Comparison of ENCODE assay signal across 8 cellular contexts in genomic region chr1:9315411-9316079, GRCh38. TPM values are rescaled to one million over a fixed set of nuclear protein-coding genes. Genes with fewer than 3 reads are reported as not detected.
A peak's percentile ranks its signal among the peaks of the same experiment; 100 is the strongest.
DNase-seq lines count a peak whose midpoint lies in the region; ATAC-seq and TF ChIP-seq lines count a peak whose summit lies in the region.

No MANE protein-coding gene starts in this region.

- H3K27me3 ChIP-seq in IMR-90 (ENCODE audit: control insufficient read depth, insufficient read depth, low read length) = no peaks in the 10 kb centered on the region

- H2AFZ ChIP-seq in IMR-90 (replicated peaks; ENCODE audit: low read length, poor library complexity) = peak overlapping the region; percentile 24

- peak overlapping the region; percentile 62; the same call in 1 of the 2 replicates for H4K91ac ChIP-seq in IMR-90 (ENCODE audit: insufficient read depth, low read depth, low read length)

- CTCF ChIA-PET in IMR-90 (lab: Yijun Ruan, JAX) = no interaction called here

- peak overlapping the region; percentile 7; the same call in 1 of the 3 replicates for H2BK15ac ChIP-seq in IMR-90 (ENCODE audit: low read depth, low read length)

- peak overlapping the region; percentile 57 for H2BK5ac ChIP-seq in IMR-90 (ENCODE audit: low read depth, low read length, poor library complexity, severe bottlenecking)

- H4K20me1 ChIP-seq in IMR-90 (ENCODE audit: insufficient read depth, low read length) = peaks cover 96% of the 10 kb centered on the region

- POLR2A ChIA-PET in IMR-90 (lab: Charles Lee; ENCODE audit: unreplicated experiment) = no interaction called here

- TF ChIP-seq RAD21 in IMR-90 (IDR thresholded peaks at IDR 0.05; ENCODE audit: low read length) = no peak

- no peak overlapping the region for H3K4me3 ChIP-seq in IMR-90 (ENCODE audit: insufficient read depth, low read depth, low read length)
- no peak overlapping the region for H3K4me3 ChIP-seq in astrocyte of the cerebellum (ENCODE audit: low read depth, low read length)

- intact Hi-C loops in IMR-90 (cut with micrococcal nuclease) = no loop called here

- ATAC-seq in IMR-90 (ENCODE audit: low read depth) (peak; percentile 80), omental fat pad (ENCODE audit: low FRiP score) (peak; percentile 12), GM18907 (IDR thresholded peaks at IDR 0.05; ENCODE audit: unreplicated experiment) (no peak)

- dilution Hi-C loops in IMR-90 (cut with HindIII; ENCODE audit: low sequenced_read_pairs, unreplicated experiment) = no loop called here

- H4K5ac ChIP-seq in IMR-90 (ENCODE audit: low read depth, low read length) = peak overlapping the region; percentile 3

- H3K4me1 ChIP-seq in IMR-90 (ENCODE audit: control insufficient read depth, insufficient read depth, low read length) = peaks cover 39% of the 10 kb centered on the region

- H3K14ac ChIP-seq in IMR-90 (replicated peaks; ENCODE audit: low read depth, low read length) = peak overlapping the region; percentile 46

- peak overlapping the region; percentile 31 for H3K23ac ChIP-seq in IMR-90 (ENCODE audit: low read depth, low read length)

- peak overlapping the region; percentile 81 for H3K4ac ChIP-seq in IMR-90 (ENCODE audit: low read depth, low read length)

- peaks cover 32 to 95% of the 10 kb centered on the region in 2 experiments for H3K79me1 ChIP-seq in IMR-90 (ENCODE audit: low read depth in 1 of 2, low read length in 2 of 2)

- no TSS peak for BruUV-seq in IMR-90 (replicated peaks; lab: Mats Ljungman, UMichigan)

- WGBS in IMR-90 (ENCODE audit: extremely low coverage in 2 of 2, insufficient read length in 1 of 2), 2 experiments = 61% methylated on average over 12 of the region's 20 CpGs; no CpG with 5 or more reads in 1 of the 2 experiments

- peak overlapping the region; percentile 82 for H2BK120ac ChIP-seq in IMR-90 (ENCODE audit: low read depth, low read length)

- no peak for TF ChIP-seq CTCF in IMR-90 (conservative IDR thresholded peaks at IDR 0.05; ENCODE audit: low read depth, low read length)
- no peak for TF ChIP-seq CTCF in astrocyte of the cerebellum (IDR thresholded peaks at IDR 0.05; ENCODE audit: low read depth, low read length, missing control alignments)
- no peak for TF ChIP-seq CTCF in omental fat pad (IDR thresholded peaks at IDR 0.05)

- no peaks in the 10 kb centered on the region; the same call in 1 of the 2 replicates for H3K36me3 ChIP-seq in IMR-90 (ENCODE audit: control insufficient read depth, insufficient read depth, low read length)

- peaks cover 59% of the 10 kb centered on the region for H3K9me1 ChIP-seq in IMR-90 (ENCODE audit: insufficient read depth, low read length)

- peak overlapping the region; percentile 34 for H3K4me2 ChIP-seq in IMR-90 (ENCODE audit: low read depth, low read length)

- peak overlapping the region; percentile 3 for H3K18ac ChIP-seq in IMR-90 (ENCODE audit: low read depth, low read length)

- H2AK5ac ChIP-seq in IMR-90 (ENCODE audit: low read depth, low read length) = peak overlapping the region; percentile 76; the same call in 1 of the 2 replicates

- peak; percentile 30 for DNase-seq in ACHN
- DNase-seq in IMR-90 = peak; percentile 91
- peak; percentile 74 for DNase-seq in astrocyte of the cerebellum (ENCODE audit: low read depth)
- DNase-seq in omental fat pad (ENCODE audit: low spot score) = no peak
- no peak for DNase-seq in G401 (ENCODE audit: low spot score)
- no peak for DNase-seq in NCI-H345 treated with DMSO at 0.1 percent for 48 hours (lab: John Stamatoyannopoulos, UW; ENCODE audit: unreplicated experiment)
- DNase-seq in NAMALWA (ENCODE audit: low spot score) = no peak

- peak overlapping the region in 1 of 2 experiments; percentile 29; a peak in 1 of 4 replicates for H4K8ac ChIP-seq in IMR-90 (ENCODE audit: low read depth in 2 of 2, low read length in 2 of 2)

- H3K9me3 ChIP-seq in IMR-90 (ENCODE audit: control insufficient read depth, insufficient read depth, low read length) = no peaks in the 10 kb centered on the region

- no peak overlapping the region for H3K9ac ChIP-seq in IMR-90 (ENCODE audit: low read depth, low read length)

- TF ChIP-seq POLR2A in IMR-90 (IDR thresholded peaks at IDR 0.05; ENCODE audit: low read depth, low read length) = no peak

- H3K27ac ChIP-seq in IMR-90 (ENCODE audit: insufficient read depth, low read length) = peak overlapping the region; percentile 30

- H3K56ac ChIP-seq in IMR-90 (ENCODE audit: extremely low read depth, insufficient read depth, low read length) = no peak overlapping the region

- H2AK9ac ChIP-seq in IMR-90 (replicated peaks; ENCODE audit: low read depth, low read length, poor library complexity) = peak overlapping the region; percentile 18

- in situ Hi-C loops in ACHN (cut with HindIII; ENCODE audit: low pct_ligation_motif_present, low pct_unique_long_range_greater_than_20kb, low sequenced_read_pairs) (no loop called here), IMR-90 (cut with MboI; ENCODE audit: low sequenced_read_pairs) (no loop called here), astrocyte of the cerebellum (cut with HindIII; ENCODE audit: low sequenced_read_pairs) (no loop called here), G401 (cut with HindIII; ENCODE audit: low sequenced_read_pairs) (no loop called here)

- peak overlapping the region; percentile 60; the same call in 1 of the 2 replicates for H2BK20ac ChIP-seq in IMR-90 (ENCODE audit: low read depth, low read length)

TF ChIP-seq in IMR-90, 13 proteins besides CTCF, POLR2A, EP300 and RAD21:
- peak; percentile 90 for TF ChIP-seq BHLHE40 (IDR thresholded peaks at IDR 0.05; ENCODE audit: low read depth, low read length)
- no peak; the same call in none of the 2 replicates for TF ChIP-seq CEBPB (IDR thresholded peaks at IDR 0.05; ENCODE audit: low read depth, low read length)
- TF ChIP-seq MAZ (IDR thresholded peaks at IDR 0.05; ENCODE audit: borderline replicate concordance, low read depth, low read length) = peak; percentile 84
- no peak for TF ChIP-seq ELK1 (IDR thresholded peaks at IDR 0.05; ENCODE audit: borderline replicate concordance, low read depth, low read length)
- peak; percentile 68 for TF ChIP-seq NFE2L2 (IDR thresholded peaks at IDR 0.05; ENCODE audit: low read depth, low read length)
- TF ChIP-seq MXI1 (IDR thresholded peaks at IDR 0.05; ENCODE audit: borderline replicate concordance, low read depth, low read length) = no peak
- peak; percentile 80 for TF ChIP-seq USF2 (IDR thresholded peaks at IDR 0.05; ENCODE audit: low read depth, low read length)
- peak; percentile 20; the same call in 1 of the 2 replicates for TF ChIP-seq MAFK (IDR thresholded peaks at IDR 0.05; ENCODE audit: low read depth, low read length)
- TF ChIP-seq RCOR1 (IDR thresholded peaks at IDR 0.05; ENCODE audit: insufficient replicate concordance, low read length) = peak; percentile 60

RNA-seq across cellular contexts. Expression of gene SPSB1, which starts 22.9 kb away (rescaled TPM):
- 15.0 and 16.7 TPM in 2 replicates for total RNA-seq in IMR-90 (2012; rRNA removed)
- 17.6 and 19.8 TPM in 2 replicates for polyA plus RNA-seq in IMR-90 (2012; rRNA removed)
- polyA plus RNA-seq in IMR-90 (2012; cell fraction: cytosol; rRNA removed) = 22.0 and 35.7 TPM in 2 replicates
- 16.5 and 24.0 TPM in 2 replicates for polyA plus RNA-seq in IMR-90 (2012; cell fraction: nucleus; rRNA removed; ENCODE audit: low replicate concordance)
- total RNA-seq in omental fat pad = 100 to 1,000 TPM in 1 of 4 donors, 10 to 100 TPM in 3; 33.5 to 111 (median 76.3) TPM
- 25.1 and 38.8 TPM in 2 replicates for total RNA-seq in G401 (2014; rRNA removed; shearing (Covaris generic))

Comparison
In these comparisons a context has a peak if more than half of its experiments do, and no peak if none do; other contexts are left out.
1. DNase-seq: peak in ACHN (single experiment), IMR-90 (single experiment) and astrocyte of the cerebellum (single experiment); none in omental fat pad (single experiment), G401 (single experiment), NCI-H345 treated with DMSO at 0.1 percent for 48 hours (single experiment) and NAMALWA (single experiment).